7 cellular contexts compared by ENCODE assay signal in genomic region chr15:93035953-93036810, GRCh38. TPM values are rescaled to one million over a fixed set of nuclear protein-coding genes. Genes with fewer than 3 reads are reported as not detected.
DNase-seq lines count a peak whose midpoint lies in the region; ATAC-seq and TF ChIP-seq lines count a peak whose summit lies in the region.

No MANE protein-coding gene starts in this region.

- no peaks in the 10 kb centered on the region for H3K9me3 Mint-ChIP-seq in activated CD4-positive, alpha-beta memory T cell treated with anti-CD3 and anti-CD28 coated beads, Interleukin-2, amount 10 ng/mL, durations not matched to agents 7 days and 5 days

- no peak overlapping the region for H3K27ac Mint-ChIP-seq in activated CD4-positive, alpha-beta memory T cell treated with anti-CD3 and anti-CD28 coated beads, Interleukin-2, amount 10 ng/mL, durations not matched to agents 7 days and 5 days

- CTCF ChIA-PET in HEK293T (lab: Yijun Ruan, JAX), result interaction anchor here (0.5 to 4.9 kb wide), 14 partner anchors 14 to 1084 kb away, joined by 3 to 23 read pairs (median 3); no protein-coding TSS in a partner anchor
- CTCF ChIA-PET in activated CD4-positive, alpha-beta memory T cell treated with anti-CD3 and anti-CD28 coated beads, Interleukin-2, amount 10 ng/mL, durations not matched to agents 7 days and 5 days (lab: Charles Lee), result interaction anchor here (0.6 to 3.3 kb wide), 11 partner anchors 8 to 1084 kb away, joined by 3 to 15 read pairs (median 4); no protein-coding TSS in a partner anchor

- intact Hi-C loops in prostate gland (cut with DNase I), result loop anchor here (2.0 to 5.0 kb wide), 2 partner anchors 51 to 1085 kb away; partner anchors contain the start of gene RGMA

- no peak overlapping the region for H3K4me3 ChIP-seq in prostate gland

- no peaks in the 10 kb centered on the region for H3K36me3 Mint-ChIP-seq in activated CD4-positive, alpha-beta memory T cell treated with anti-CD3 and anti-CD28 coated beads, Interleukin-2, amount 10 ng/mL, durations not matched to agents 7 days and 5 days (ENCODE audit: low read depth)

- peak; percentile 9 to 73 (median 45) for TF ChIP-seq CTCF in prostate gland (IDR thresholded peaks at IDR 0.05)

- POLR2A ChIA-PET in HEK293T (lab: Yijun Ruan, JAX), result interaction anchor here (1.8 kb wide), 1 partner anchor 35 kb away, joined by 9 read pairs; no protein-coding TSS in a partner anchor
- POLR2A ChIA-PET in activated CD4-positive, alpha-beta memory T cell treated with anti-CD3 and anti-CD28 coated beads, Interleukin-2, amount 10 ng/mL, durations not matched to agents 7 days and 5 days (lab: Charles Lee), result interaction anchor here (1.2 kb wide), 1 partner anchor 11 kb away, joined by 3 read pairs; no protein-coding TSS in a partner anchor

- no peaks in the 10 kb centered on the region for H3K27me3 ChIP-seq in prostate gland (replicated peaks; ENCODE audit: insufficient read depth)

- H3K9me3 ChIP-seq in prostate gland, result no peaks in the 10 kb centered on the region

- TF ChIP-seq POLR2A in prostate gland (IDR thresholded peaks at IDR 0.05), result no peak

- no peaks in the 10 kb centered on the region for H3K36me3 ChIP-seq in prostate gland

- WGBS in prostate gland, result 79% methylated on average over 32 of the region's 32 CpGs

- peaks cover 2% of the 10 kb centered on the region for H3K27me3 Mint-ChIP-seq in activated CD4-positive, alpha-beta memory T cell treated with anti-CD3 and anti-CD28 coated beads, Interleukin-2, amount 10 ng/mL, durations not matched to agents 7 days and 5 days

- no peak overlapping the region for H3K4me3 Mint-ChIP-seq in activated CD4-positive, alpha-beta memory T cell treated with anti-CD3 and anti-CD28 coated beads, Interleukin-2, amount 10 ng/mL, durations not matched to agents 7 days and 5 days

- no peak overlapping the region for H3K27ac ChIP-seq in prostate gland

- ATAC-seq in GM18498 (IDR thresholded peaks at IDR 0.05; ENCODE audit: unreplicated experiment) (peak; percentile 84), esophagus mucosa (peak; percentile 9)

- peak; percentile 81 for DNase-seq in HEK293T (ENCODE audit: extremely low spot score)
- DNase-seq in NCI-H1092 (lab: John Stamatoyannopoulos, UW), result peak; percentile 8
- DNase-seq in activated CD4-positive, alpha-beta memory T cell treated with anti-CD3 and anti-CD28 coated beads, Interleukin-2, amount 10 ng/mL, durations not matched to agents 7 days and 5 days, result peak; percentile 44
- DNase-seq in prostate gland (ENCODE audit: low spot score), result no peak
- no peak for DNase-seq in midbrain (lab: John Stamatoyannopoulos, UW)

- no peaks in the 10 kb centered on the region for H3K4me1 ChIP-seq in prostate gland (replicated peaks)

- peaks cover 5% of the 10 kb centered on the region for H3K4me1 Mint-ChIP-seq in activated CD4-positive, alpha-beta memory T cell treated with anti-CD3 and anti-CD28 coated beads, Interleukin-2, amount 10 ng/mL, durations not matched to agents 7 days and 5 days

TF ChIP-seq in HEK293T, 16 proteins besides CTCF, POLR2A, EP300 and RAD21:
- TF ChIP-seq ARNT (IDR thresholded peaks at IDR 0.05) (no peak), L3MBTL2 (conservative IDR thresholded peaks at IDR 0.05) (peak; percentile 80)

RNA-seq across cellular contexts. Expression of gene RGMA, which starts 52.8 kb away (rescaled TPM):
- under 1 TPM; 0.18 to 0.23 TPM for total RNA-seq in activated CD4-positive, alpha-beta memory T cell treated with anti-CD3 and anti-CD28 coated beads, Interleukin-2, amount 10 ng/mL, durations not matched to agents 7 days and 5 days
- total RNA-seq in esophagus mucosa, result 40.5 TPM
- 10 to 100 TPM; 10.3 to 93.8 TPM for total RNA-seq in prostate gland

Comparison
In these comparisons a context has a peak if more than half of its experiments do, and no peak if none do; other contexts are left out.
1. DNase-seq: peak in HEK293T (single experiment), NCI-H1092 (single experiment) and activated CD4-positive, alpha-beta memory T cell treated with anti-CD3 and anti-CD28 coated beads, Interleukin-2, amount 10 ng/mL, durations not matched to agents 7 days and 5 days (single experiment); none in prostate gland (single experiment) and midbrain (single experiment).
2. RNA of gene RGMA, which starts 52.8 kb away (total RNA-seq): 10.3 to 93.8 TPM in prostate gland and 40.5 TPM in esophagus mucosa (single experiment); 0.18 to 0.23 TPM in activated CD4-positive, alpha-beta memory T cell treated with anti-CD3 and anti-CD28 coated beads, Interleukin-2, amount 10 ng/mL, durations not matched to agents 7 days and 5 days; every median in the first group is over 4 times any median in the second.